35 cellular contexts compared by ENCODE assay signal in the genomic region with DNA sequence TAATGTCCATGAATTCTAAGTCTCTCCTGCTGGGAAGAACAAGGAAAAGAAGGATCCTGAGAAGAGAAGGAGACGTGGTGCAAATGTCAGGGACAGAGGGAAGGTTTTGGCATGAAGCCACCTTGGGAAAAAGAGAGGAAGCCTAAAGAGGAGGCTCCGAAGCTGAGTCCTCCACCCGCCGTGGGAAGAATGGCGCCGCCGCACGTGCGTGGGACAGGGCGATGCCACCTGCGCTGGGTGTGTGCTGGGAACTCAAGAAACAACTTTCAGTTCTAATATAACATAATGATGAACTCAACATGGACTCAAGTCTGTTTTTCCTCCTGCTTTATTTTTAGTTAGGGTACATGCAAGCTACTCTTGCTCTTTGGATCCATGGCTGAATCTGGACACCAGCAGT.
"Had no signal": no experiment of that assay in that cellular context is flagged by ENCODE, and none has a peak within 500 bp of the region (broad histone marks: within the 10 kb centered on the region; RNA-seq: fewer than 3 reads in every experiment).

No MANE protein-coding gene starts in this region.

- H3K4me3 ChIP-seq: MG63 had no signal

- DNase-seq: Karpas-422, Kasumi-1, MG63, MM.1S, MV-4-11, NCI-H1048, NCI-H1092, NCI-H1092 treated with DMSO at 0.1 percent for 48 hours, NCI-H1105, NCI-H1105 treated with DMSO at 0.1 percent for 48 hours, NCI-H1417, NCI-H1417 treated with DMSO at 0.1 percent for 48 hours, NCI-H1436, NCI-H1436 treated with DMSO at 0.1 percent for 48 hours, NCI-H146, NCI-H1694, NCI-H1694 treated with DMSO at 0.1 percent for 48 hours, NCI-H187, NCI-H187 treated with DMSO at 0.1 percent for 48 hours, NCI-H1930, NCI-H2029, NCI-H2029 treated with DMSO at 0.1 percent for 48 hours, NCI-H2081, NCI-H2081 treated with DMSO at 0.1 percent for 48 hours, NCI-H2107, NCI-H2171, NCI-H2171 treated with DMSO at 0.1 percent for 48 hours, NCI-H2227 treated with DMSO at 0.1 percent for 48 hours, NCI-H226, NCI-H345, NCI-H446, NCI-H446 treated with DMSO at 0.1 percent for 48 hours, NCI-H510A, NCI-H510A treated with DMSO at 0.1 percent for 48 hours had no signal

- H3K27me3 ChIP-seq: MG63 had no signal

- H3K4me2 ChIP-seq: KMS-11 had no signal

- H3K36me3 ChIP-seq: MG63 had no signal

- H3K9me3 ChIP-seq: MG63 had no signal

- H3K27ac ChIP-seq: KMS-11 had no signal

- H3K9ac ChIP-seq: KMS-11 had no signal
